In the genomic region with DNA sequence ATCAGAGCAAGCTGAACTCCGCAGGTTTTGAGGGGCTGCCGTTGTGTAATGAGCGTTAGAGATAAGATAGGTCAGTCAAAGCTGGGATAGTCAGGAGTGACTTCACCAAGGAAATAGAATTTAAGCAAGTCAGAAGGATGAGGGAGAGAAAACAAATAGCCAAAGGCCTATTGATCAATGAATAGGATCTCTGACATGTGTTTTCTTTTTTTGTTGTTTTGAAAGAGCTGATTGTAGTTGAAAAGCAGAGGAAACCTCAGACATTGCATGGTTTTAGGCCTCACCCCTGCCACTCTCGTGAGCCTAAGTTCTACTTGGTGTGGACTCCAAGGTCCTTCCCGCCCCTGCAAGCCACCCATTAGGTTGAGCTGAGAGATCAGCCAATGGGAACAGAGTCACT, we compare ENCODE assay signal across 25 cellular contexts. TPM values are rescaled to one million over a fixed set of nuclear protein-coding genes. Genes with fewer than 3 reads are reported as not detected.
A peak's percentile ranks its signal among the peaks of the same experiment; 100 is the strongest.
DNase-seq lines count a peak whose midpoint lies in the region; ATAC-seq and TF ChIP-seq lines count a peak whose summit lies in the region.
"Had no signal": no experiment of that assay in that cellular context is flagged by ENCODE, and none has a peak within 500 bp of the region (broad histone marks: within the 10 kb centered on the region; RNA-seq: fewer than 3 reads in every experiment).

No MANE protein-coding gene starts in this region.

- H3K4me3 ChIP-seq in endodermal cell (ENCODE audit: low read length) (no peak overlapping the region), WERI-Rb-1 (ENCODE audit: low read depth, low read length) (no peak overlapping the region)
- H3K4me3 ChIP-seq: SK-N-MC had no signal

- no peaks in the 10 kb centered on the region for H3K27me3 ChIP-seq in endodermal cell (ENCODE audit: control insufficient read depth, insufficient read depth, low read length, poor library complexity, severe bottlenecking)
- no peaks in the 10 kb centered on the region for H3K27me3 ChIP-seq in WERI-Rb-1 (ENCODE audit: insufficient read depth, low read depth, severe bottlenecking)

- WGBS in endodermal cell (ENCODE audit: insufficient coverage in 1 of 2, insufficient read length in 1 of 2), 2 experiments, result 90 to 92% methylated on average over 4 to 5 of the region's 5 CpGs

- in situ Hi-C loops in GM13977 (cut with MboI; ENCODE audit: low pct_unique_long_range_greater_than_20kb, low sequenced_read_pairs, unreplicated experiment), result no loop called here

- H3K9me3 ChIP-seq in endodermal cell (ENCODE audit: control insufficient read depth, low read length), result no peaks in the 10 kb centered on the region
- H3K9me3 ChIP-seq in WERI-Rb-1 (ENCODE audit: severe bottlenecking), result no peaks in the 10 kb centered on the region

- H3K4me1 ChIP-seq in endodermal cell (ENCODE audit: control insufficient read depth, insufficient read depth, low read length), result peaks cover 6% of the 10 kb centered on the region

- TF ChIP-seq CTCF in VCaP (conservative IDR thresholded peaks at IDR 0.05) (no peak), endodermal cell (conservative IDR thresholded peaks at IDR 0.05) (no peak), WERI-Rb-1 (IDR thresholded peaks at IDR 0.05; ENCODE audit: low read depth, low read length) (no peak), GM13977 (IDR thresholded peaks at IDR 0.05; ENCODE audit: extremely low read depth, insufficient read depth, missing control alignments) (no peak)

- H3K9me3 Mint-ChIP-seq in activated T-cell treated with anti-CD3 and anti-CD28 coated beads, Interleukin-2, amount 50 U/mL, for 72 hours, result no peaks in the 10 kb centered on the region
- no peaks in the 10 kb centered on the region for H3K9me3 Mint-ChIP-seq in activated T-cell treated with anti-CD3 and anti-CD28 coated beads, Interleukin-2, amount 50 U/mL, for 4 hours
- H3K9me3 Mint-ChIP-seq in endodermal cell, result no peaks in the 10 kb centered on the region
- H3K9me3 Mint-ChIP-seq: H9 had no signal

- peak overlapping the region; percentile 70 for H3K27ac Mint-ChIP-seq in activated T-cell treated with anti-CD3 and anti-CD28 coated beads, Interleukin-2, amount 50 U/mL, for 72 hours
- peak overlapping the region; percentile 11 for H3K27ac Mint-ChIP-seq in endodermal cell
- H3K27ac Mint-ChIP-seq: HFFc6 had no signal

- H3K36me3 Mint-ChIP-seq in activated T-cell treated with anti-CD3 and anti-CD28 coated beads, Interleukin-2, amount 50 U/mL, for 72 hours (ENCODE audit: insufficient read depth in 2 of 2), result peaks cover 22 to 43% of the 10 kb centered on the region in 2 donors
- H3K36me3 Mint-ChIP-seq in activated T-cell treated with anti-CD3 and anti-CD28 coated beads, Interleukin-2, amount 50 U/mL, for 4 hours (ENCODE audit: insufficient read depth), result peaks cover 44% of the 10 kb centered on the region
- peaks cover 54% of the 10 kb centered on the region for H3K36me3 Mint-ChIP-seq in endodermal cell (ENCODE audit: low read depth)

- no peak for DNase-seq in activated T-cell treated with anti-CD3 and anti-CD28 coated beads, Interleukin-2, amount 50 U/mL, for 72 hours
- DNase-seq in activated T-cell treated with anti-CD3 and anti-CD28 coated beads, Interleukin-2, amount 50 U/mL, for 4 hours, result no peak
- DNase-seq in endodermal cell, result no peak
- no peak for DNase-seq in WERI-Rb-1
- DNase-seq in GM13977 (ENCODE audit: low spot score), result no peak
- DNase-seq: AML-193, EL, GF-D8, H9, HFFc6, KG1, NCI-H1092 treated with DMSO at 0.1 percent for 48 hours, NCI-H1436 treated with DMSO at 0.1 percent for 48 hours, NCI-H1930, NCI-H510A treated with DMSO at 0.1 percent for 48 hours, NCI-H748 treated with DMSO at 0.1 percent for 48 hours, SHP77 treated with DMSO at 0.1 percent for 48 hours had no signal

- H3K27ac ChIP-seq in VCaP (peak overlapping the region; percentile 70), endodermal cell (ENCODE audit: low read depth, low read length) (no peak overlapping the region), WERI-Rb-1 (no peak overlapping the region)
- H3K27ac ChIP-seq: C4-2B, HL-60, SK-N-MC had no signal

- peaks cover 53% of the 10 kb centered on the region for H3K4me1 Mint-ChIP-seq in activated T-cell treated with anti-CD3 and anti-CD28 coated beads, Interleukin-2, amount 50 U/mL, for 72 hours (ENCODE audit: low read depth)
- H3K4me1 Mint-ChIP-seq in activated T-cell treated with anti-CD3 and anti-CD28 coated beads, Interleukin-2, amount 50 U/mL, for 4 hours (ENCODE audit: low read depth), result peaks cover 55% of the 10 kb centered on the region
- H3K4me1 Mint-ChIP-seq in endodermal cell, result peaks cover 6% of the 10 kb centered on the region

- peaks cover 64% of the 10 kb centered on the region for H3K36me3 ChIP-seq in endodermal cell (ENCODE audit: control insufficient read depth, insufficient read depth, low read length)
- peaks cover 69% of the 10 kb centered on the region for H3K36me3 ChIP-seq in WERI-Rb-1

- H3K9ac ChIP-seq in endodermal cell (ENCODE audit: extremely low read depth, low read length, poor library complexity, severe bottlenecking), result no peak overlapping the region

- no peak for ATAC-seq in activated T-cell treated with anti-CD3 and anti-CD28 coated beads, Interleukin-2, amount 50 U/mL, for 72 hours (replicated peaks in 1 of 2)
- no peak for ATAC-seq in activated T-cell treated with anti-CD3 and anti-CD28 coated beads, Interleukin-2, amount 50 U/mL, for 4 hours
- no peak for ATAC-seq in GM21619 (IDR thresholded peaks at IDR 0.05; ENCODE audit: unreplicated experiment)

- no peak overlapping the region for H3K4me3 Mint-ChIP-seq in activated T-cell treated with anti-CD3 and anti-CD28 coated beads, Interleukin-2, amount 50 U/mL, for 72 hours
- H3K4me3 Mint-ChIP-seq in activated T-cell treated with anti-CD3 and anti-CD28 coated beads, Interleukin-2, amount 50 U/mL, for 4 hours, result no peak overlapping the region
- H3K4me3 Mint-ChIP-seq in endodermal cell, result no peak overlapping the region
- H3K4me3 Mint-ChIP-seq: H9, HFFc6 had no signal

- H3K27me3 Mint-ChIP-seq in activated T-cell treated with anti-CD3 and anti-CD28 coated beads, Interleukin-2, amount 50 U/mL, for 72 hours (ENCODE audit: low read depth), result no peaks in the 10 kb centered on the region
- H3K27me3 Mint-ChIP-seq in activated T-cell treated with anti-CD3 and anti-CD28 coated beads, Interleukin-2, amount 50 U/mL, for 4 hours (ENCODE audit: low read depth), result no peaks in the 10 kb centered on the region
- no peaks in the 10 kb centered on the region for H3K27me3 Mint-ChIP-seq in endodermal cell (ENCODE audit: insufficient read depth)

RNA-seq across cellular contexts. Expression of a gene that starts 3.2 kb away (rescaled TPM):
- total RNA-seq in activated T-cell treated with anti-CD3 and anti-CD28 coated beads, Interleukin-2, amount 50 U/mL, for 72 hours, result 100 to 1,000 TPM; 826 to 905 TPM
- 100 to 1,000 TPM; 448 to 518 (median 461) TPM for total RNA-seq in activated T-cell treated with anti-CD3 and anti-CD28 coated beads, Interleukin-2, amount 50 U/mL, for 4 hours
- total RNA-seq in endodermal cell, result 100 to 1,000 TPM; 469 to 541 TPM
- 523 TPM for polyA plus RNA-seq in endodermal cell (2013, experiment 1 of 2)
- polyA plus RNA-seq in endodermal cell (2013, experiment 2 of 2), result 462 TPM

RNA-seq across cellular contexts. Expression of a gene that starts 8.3 kb away (rescaled TPM):
- 10 to 100 TPM; 22.8 to 28.2 TPM for total RNA-seq in activated T-cell treated with anti-CD3 and anti-CD28 coated beads, Interleukin-2, amount 50 U/mL, for 72 hours
- total RNA-seq in activated T-cell treated with anti-CD3 and anti-CD28 coated beads, Interleukin-2, amount 50 U/mL, for 4 hours, result 10 to 100 TPM; 28.0 to 30.4 (median 29.7) TPM
- total RNA-seq in endodermal cell, result 10 to 100 TPM; 14.1 to 14.3 TPM
- 22.1 TPM for polyA plus RNA-seq in endodermal cell (2013, experiment 1 of 2)
- 23.6 TPM for polyA plus RNA-seq in endodermal cell (2013, experiment 2 of 2)

RNA-seq across cellular contexts. Expression of a gene that starts 29.2 kb away (rescaled TPM):
- under 1 TPM in 1 of 2 donors, not detected in 1; 0.29 TPM for total RNA-seq in activated T-cell treated with anti-CD3 and anti-CD28 coated beads, Interleukin-2, amount 50 U/mL, for 72 hours
- not detected for total RNA-seq in activated T-cell treated with anti-CD3 and anti-CD28 coated beads, Interleukin-2, amount 50 U/mL, for 4 hours
- under 1 TPM; 0.40 to 0.77 TPM for total RNA-seq in endodermal cell
- not detected for polyA plus RNA-seq in endodermal cell (2013, experiment 1 of 2)
- 0.33 TPM for polyA plus RNA-seq in endodermal cell (2013, experiment 2 of 2)
- total RNA-seq: A172, HFFc6, HT-29 had no signal
- polyA plus RNA-seq: AG04450 had no signal

RNA-seq across cellular contexts. Expression of a gene that starts 44.7 kb away (rescaled TPM):
- 10 to 100 TPM; 14.9 to 22.7 TPM for total RNA-seq in activated T-cell treated with anti-CD3 and anti-CD28 coated beads, Interleukin-2, amount 50 U/mL, for 72 hours
- 10 to 100 TPM in 1 of 3 donors, 1 to 10 TPM in 2; 6.5 to 12.3 (median 8.6) TPM for total RNA-seq in activated T-cell treated with anti-CD3 and anti-CD28 coated beads, Interleukin-2, amount 50 U/mL, for 4 hours
- total RNA-seq in endodermal cell, result 10 to 100 TPM; 22.2 to 26.2 TPM
- 22.0 TPM for polyA plus RNA-seq in endodermal cell (2013, experiment 1 of 2)
- 17.9 TPM for polyA plus RNA-seq in endodermal cell (2013, experiment 2 of 2)

RNA-seq across cellular contexts. Expression of a gene that starts 53.7 kb away (rescaled TPM):
- total RNA-seq in activated T-cell treated with anti-CD3 and anti-CD28 coated beads, Interleukin-2, amount 50 U/mL, for 72 hours, result 10 to 100 TPM; 21.3 to 21.6 TPM
- total RNA-seq in activated T-cell treated with anti-CD3 and anti-CD28 coated beads, Interleukin-2, amount 50 U/mL, for 4 hours, result 10 to 100 TPM; 16.0 to 16.2 (median 16.0) TPM
- 10 to 100 TPM; 33.5 to 36.6 TPM for total RNA-seq in endodermal cell
- polyA plus RNA-seq in endodermal cell (2013, experiment 1 of 2), result 28.1 TPM
- polyA plus RNA-seq in endodermal cell (2013, experiment 2 of 2), result 24.7 TPM
